ENCODE assay signal across 1 cellular context in genomic region chr5:54517174-54517511, GRCh38.
TF ChIP-seq lines count a peak whose summit lies in the region.

No MANE protein-coding gene starts in this region.

TF ChIP-seq in GM23338, 12 proteins besides CTCF, POLR2A, EP300 and RAD21 (continued from another document):
- TF ChIP-seq ETS1 (IDR thresholded peaks at IDR 0.05), result no peak
- no peak for TF ChIP-seq POLR2AphosphoS5 (IDR thresholded peaks at IDR 0.05; ENCODE audit: low read depth)
- no peak for TF ChIP-seq EZH2 (IDR thresholded peaks at IDR 0.05; ENCODE audit: low read depth, unreplicated experiment)
- no peak for TF ChIP-seq EZH2phosphoT487 (IDR thresholded peaks at IDR 0.05; ENCODE audit: unreplicated experiment)
- TF ChIP-seq NANOG (IDR thresholded peaks at IDR 0.05; ENCODE audit: borderline replicate concordance), result no peak
- no peak for TF ChIP-seq ZNF462 (CRISPR knock-in tag; IDR thresholded peaks at IDR 0.05)
